ENCODE assay signal across 15 cellular contexts in genomic region chr21:45148316-45149000, GRCh38.
A peak's percentile ranks its signal among the peaks of the same experiment; 100 is the strongest.
DNase-seq lines count a peak whose midpoint lies in the region; ATAC-seq and TF ChIP-seq lines count a peak whose summit lies in the region.
"Had no signal": no experiment of that assay in that cellular context is flagged by ENCODE, and none has a peak within 500 bp of the region (broad histone marks: within the 10 kb centered on the region; RNA-seq: fewer than 3 reads in every experiment).

No MANE protein-coding gene starts in this region.

- ATAC-seq in Right ventricle myocardium superior (ENCODE audit: poor library complexity) (no peak), aorta (ENCODE audit: low FRiP score) (no peak), GM21825 (IDR thresholded peaks at IDR 0.05; ENCODE audit: unreplicated experiment) (no peak)
- ATAC-seq in CD4-positive, alpha-beta T cell (ENCODE audit: poor library complexity) = no peak

- CTCF ChIA-PET in CD4-positive, alpha-beta T cell (lab: Charles Lee) = no interaction called here

- H3K4me1 ChIP-seq in neuronal stem cell (ENCODE audit: control insufficient read depth in 2 of 2, insufficient read depth in 1 of 2, low read depth in 1 of 2, low read length in 2 of 2) = peaks cover 18 to 21% of the 10 kb centered on the region in 2 donors
- no peaks in the 10 kb centered on the region for H3K4me1 ChIP-seq in aorta (ENCODE audit: control insufficient read depth in 1 of 2, insufficient read depth in 2 of 2, low read length in 2 of 2)
- H3K4me1 ChIP-seq: HAP-1 had no signal

- intact Hi-C loops in cardiac septum (cut with DNase I) (no loop called here), Right ventricle myocardium superior (cut with DNase I) (no loop called here), aorta (cut with DNase I) (loop anchor here in 1 of 2 donors (5.0 to 10.0 kb wide), 2 partner anchors 59 to 136 kb away; partner anchors contain the start of gene POFUT2)
- intact Hi-C loops in CD4-positive, alpha-beta T cell (cut with DNase I, micrococcal nuclease) = no loop called here

- WGBS in neuronal stem cell (ENCODE audit: extremely low coverage in 2 of 2, insufficient read length in 2 of 2, insufficient replicate concordance in 1 of 2), 2 donors = no CpG with 5 or more reads among the region's 14 CpGs
- WGBS in aorta, 2 donors = 48 to 63% methylated on average over 14 of the region's 14 CpGs

- no peak overlapping the region for H3K23ac ChIP-seq in neuronal stem cell (ENCODE audit: low read depth, low read length, poor library complexity)

- peaks cover 25% of the 10 kb centered on the region for H3K4me1 Mint-ChIP-seq in CD4-positive, alpha-beta T cell (ENCODE audit: low read depth)

- peak overlapping the region; percentile 27 for H2AK5ac ChIP-seq in neuronal stem cell (ENCODE audit: low read depth, low read length)

- peak; percentile 41 for DNase-seq in cardiac septum (ENCODE audit: low spot score)
- DNase-seq in Right ventricle myocardium superior = no peak
- DNase-seq in ecto neural progenitor cell (ENCODE audit: low spot score) = peak; percentile 44
- no peak for DNase-seq in neuronal stem cell (ENCODE audit: low spot score)
- peak; percentile 44 to 71 for DNase-seq in aorta
- no peak for DNase-seq in CD4-positive, alpha-beta T cell
- DNase-seq: NCI-H1417; NCI-H187 treated with DMSO at 0.1 percent for 48 hours; NCI-H446; NCI-H69; NK-92 treated with Interleukin-12 subunit alpha and Interleukin-12 subunit beta, amount 100 ng/mL, for 24 hours; OCI-M1; SJCRH30 had no signal

- POLR2A ChIA-PET in CD4-positive, alpha-beta T cell (lab: Charles Lee) = no interaction called here

- H3K27me3 ChIP-seq in neuronal stem cell (ENCODE audit: control insufficient read depth in 3 of 3, insufficient read depth in 3 of 3, low read depth in 1 of 3, low read length in 3 of 3) (no peaks in the 10 kb centered on the region), aorta (ENCODE audit: control insufficient read depth in 1 of 2, insufficient read depth in 2 of 2, low read length in 1 of 2) (no peaks in the 10 kb centered on the region)
- H3K27me3 ChIP-seq in CD4-positive, alpha-beta T cell (ENCODE audit: control insufficient read depth, insufficient read depth, low read length) = no peaks in the 10 kb centered on the region
- H3K27me3 ChIP-seq: SJCRH30 had no signal

- no peak overlapping the region for H2BK120ac ChIP-seq in neuronal stem cell (ENCODE audit: low read depth, low read length)

- H2AFZ ChIP-seq in neuronal stem cell (ENCODE audit: low read length) = no peak overlapping the region

- no peaks in the 10 kb centered on the region for H3K79me1 ChIP-seq in neuronal stem cell (ENCODE audit: low read depth, low read length)

- H3K27me3 Mint-ChIP-seq in CD4-positive, alpha-beta T cell = no peaks in the 10 kb centered on the region

- H3K14ac ChIP-seq in neuronal stem cell (ENCODE audit: low read length) = peak overlapping the region; percentile 25

- H3K36me3 ChIP-seq in neuronal stem cell (replicated peaks in 1 of 2; ENCODE audit: control insufficient read depth in 2 of 2, insufficient read depth in 2 of 2, low read length in 2 of 2) = no peaks in the 10 kb centered on the region
- no peaks in the 10 kb centered on the region for H3K36me3 ChIP-seq in aorta (ENCODE audit: control insufficient read depth in 1 of 2, insufficient read depth in 2 of 2, low read length in 1 of 2)
- H3K36me3 ChIP-seq: HAP-1, SJCRH30 had no signal

- H2BK12ac ChIP-seq in neuronal stem cell (ENCODE audit: low read length) = no peak overlapping the region

- H3K18ac ChIP-seq in neuronal stem cell (ENCODE audit: low read length) = no peak overlapping the region

- H3K27ac ChIP-seq in neuronal stem cell (replicated peaks; ENCODE audit: low read length) = no peak overlapping the region
- H3K27ac ChIP-seq in aorta (ENCODE audit: low read depth in 1 of 2, low read length in 2 of 2) = no peak overlapping the region
- no peak overlapping the region for H3K27ac ChIP-seq in CD4-positive, alpha-beta T cell (ENCODE audit: low read depth, low read length)
- H3K27ac ChIP-seq: SJCRH30 had no signal

- H3K9me3 Mint-ChIP-seq in CD4-positive, alpha-beta T cell = no peaks in the 10 kb centered on the region

- no peak overlapping the region for H4K8ac ChIP-seq in neuronal stem cell (ENCODE audit: low read depth, low read length)

- H4K91ac ChIP-seq in neuronal stem cell (ENCODE audit: low read depth, low read length, poor library complexity) = peak overlapping the region; percentile 14

- peak overlapping the region; percentile 16 for H2BK5ac ChIP-seq in neuronal stem cell (ENCODE audit: low read length)

- H3K4me3 ChIP-seq in neuronal stem cell (ENCODE audit: low read length in 2 of 2) = no peak overlapping the region
- no peak overlapping the region for H3K4me3 ChIP-seq in aorta (ENCODE audit: low read length in 2 of 2)
- H3K4me3 ChIP-seq: HAP-1, SJCRH30 had no signal

- H3K4me2 ChIP-seq in neuronal stem cell (ENCODE audit: insufficient read depth, low read length, poor library complexity, severe bottlenecking) = no peak overlapping the region

- TF ChIP-seq CTCF in CD4-positive, alpha-beta T cell (IDR thresholded peaks at IDR 0.05) = no peak

- no peaks in the 10 kb centered on the region for H3K9me3 ChIP-seq in neuronal stem cell (replicated peaks in 1 of 2; ENCODE audit: control insufficient read depth in 2 of 2, insufficient read depth in 1 of 2, low read depth in 1 of 2, low read length in 2 of 2)
- no peaks in the 10 kb centered on the region for H3K9me3 ChIP-seq in aorta (ENCODE audit: control insufficient read depth, low read length)
- no peaks in the 10 kb centered on the region for H3K9me3 ChIP-seq in CD4-positive, alpha-beta T cell (ENCODE audit: control insufficient read depth, low read length)
- H3K9me3 ChIP-seq: HAP-1, SJCRH30 had no signal

- no peak overlapping the region for H3K4ac ChIP-seq in neuronal stem cell (ENCODE audit: low read length)

- H3K9ac ChIP-seq in neuronal stem cell (ENCODE audit: low read depth, low read length, poor library complexity) = no peak overlapping the region

- H3K4me3 Mint-ChIP-seq in CD4-positive, alpha-beta T cell = no peak overlapping the region

- no peak overlapping the region for H3K27ac Mint-ChIP-seq in CD4-positive, alpha-beta T cell

- H2BK15ac ChIP-seq in neuronal stem cell (ENCODE audit: low read length) = no peak overlapping the region

- H3K36me3 Mint-ChIP-seq in CD4-positive, alpha-beta T cell (ENCODE audit: low read depth) = peaks cover 47% of the 10 kb centered on the region

Comparison
In these comparisons a context has a peak if more than half of its experiments do, and no peak if none do; other contexts are left out.
1. DNase-seq: peak in cardiac septum (single experiment), ecto neural progenitor cell (single experiment) and aorta (2 of 2); none in Right ventricle myocardium superior (single experiment), neuronal stem cell (single experiment) and CD4-positive, alpha-beta T cell (0 of 10).